In genomic region chr15:40060241-40060961, GRCh38 we compare ENCODE assay signal across 21 cellular contexts.
"Had no signal": no experiment of that assay in that cellular context is flagged by ENCODE, and none has a peak within 500 bp of the region (broad histone marks: within the 10 kb centered on the region; RNA-seq: fewer than 3 reads in every experiment).

No MANE protein-coding gene starts in this region.

- H3K4me3 Mint-ChIP-seq: activated CD4-positive, alpha-beta T cell treated with anti-CD3 and anti-CD28 coated beads for 36 hours; activated T-helper 17 cell treated with anti-CD3 and anti-CD28 coated beads, Interleukin-2, amount 50 U/mL, for 72 hours; naive thymus-derived CD8-positive, alpha-beta T cell; stimulated activated memory B cell treated with anti-CD40 and anti-IgM and Interleukin-4, amounts not matched to agents 10 μg/mL and 1 μg/mL and 100 μg/mL, for 72 hours; T-helper 2 cell treated with Interferon-gamma antibody and Interleukin-4, amounts not matched to agents 5 μg/mL and 100 μg/mL, for 36 hours; WTC11 had no signal

- H3K9me3 Mint-ChIP-seq: activated T-helper 17 cell treated with anti-CD3 and anti-CD28 coated beads, Interleukin-2, amount 50 U/mL, for 72 hours; naive thymus-derived CD8-positive, alpha-beta T cell; stimulated activated memory B cell treated with anti-CD40 and anti-IgM and Interleukin-4, amounts not matched to agents 10 μg/mL and 1 μg/mL and 100 μg/mL, for 72 hours; T-helper 2 cell treated with Interferon-gamma antibody and Interleukin-4, amounts not matched to agents 5 μg/mL and 100 μg/mL, for 36 hours; WTC11 had no signal

- DNase-seq: activated CD4-positive, alpha-beta T cell treated with anti-CD3 and anti-CD28 coated beads for 36 hours; activated CD4-positive, alpha-beta T cell treated with anti-CD3 and anti-CD28 coated beads, Interleukin-2, amount 50 U/mL, for 48 hours; activated naive CD4-positive, alpha-beta T cell; caudate nucleus; colonic mucosa; erythroblast; foreskin melanocyte; hypothalamus; left ventricle myocardium inferior; mammary epithelial cell; pancreas; stimulated activated CD4-positive, alpha-beta T cell treated with anti-CD3 and anti-CD28 coated beads, Interleukin-4, amount 100 ng/mL, for 24 hours; thyroid gland had no signal

- H3K4me2 ChIP-seq: smooth muscle cell had no signal

- H3K27me3 ChIP-seq: body of pancreas, colonic mucosa, pancreas, right lobe of liver, thyroid gland had no signal

- H3K9me3 ChIP-seq: body of pancreas, colonic mucosa, left ventricle myocardium inferior, pancreas, right lobe of liver, thyroid gland had no signal

- H3K4me3 ChIP-seq: body of pancreas, colonic mucosa, left ventricle myocardium inferior, pancreas, right lobe of liver, smooth muscle cell, thyroid gland had no signal

- H3K36me3 ChIP-seq: colonic mucosa, pancreas, right lobe of liver, thyroid gland had no signal

- H3K27ac ChIP-seq: body of pancreas, colonic mucosa, left ventricle myocardium inferior, pancreas, right lobe of liver, thyroid gland had no signal

- H3K27me3 Mint-ChIP-seq: activated CD4-positive, alpha-beta T cell treated with anti-CD3 and anti-CD28 coated beads for 36 hours; activated T-helper 17 cell treated with anti-CD3 and anti-CD28 coated beads, Interleukin-2, amount 50 U/mL, for 72 hours; naive thymus-derived CD8-positive, alpha-beta T cell; stimulated activated memory B cell treated with anti-CD40 and anti-IgM and Interleukin-4, amounts not matched to agents 10 μg/mL and 1 μg/mL and 100 μg/mL, for 72 hours had no signal

- H3K27ac Mint-ChIP-seq: activated CD4-positive, alpha-beta T cell treated with anti-CD3 and anti-CD28 coated beads for 36 hours; activated T-helper 17 cell treated with anti-CD3 and anti-CD28 coated beads, Interleukin-2, amount 50 U/mL, for 72 hours; naive thymus-derived CD8-positive, alpha-beta T cell; stimulated activated memory B cell treated with anti-CD40 and anti-IgM and Interleukin-4, amounts not matched to agents 10 μg/mL and 1 μg/mL and 100 μg/mL, for 72 hours; T-helper 2 cell treated with Interferon-gamma antibody and Interleukin-4, amounts not matched to agents 5 μg/mL and 100 μg/mL, for 36 hours; WTC11 had no signal

- ATAC-seq: activated CD4-positive, alpha-beta T cell treated with anti-CD3 and anti-CD28 coated beads for 36 hours; body of pancreas; naive thymus-derived CD8-positive, alpha-beta T cell; pancreas; right lobe of liver; stimulated activated memory B cell treated with anti-CD40 and anti-IgM and Interleukin-4, amounts not matched to agents 10 μg/mL and 1 μg/mL and 100 μg/mL, for 72 hours had no signal
